ENCODE assay signal across 8 cellular contexts in genomic region chr1:75785320-75785963, GRCh38. TPM values are rescaled to one million over a fixed set of nuclear protein-coding genes. Genes with fewer than 3 reads are reported as not detected.
DNase-seq lines count a peak whose midpoint lies in the region; ATAC-seq and TF ChIP-seq lines count a peak whose summit lies in the region.

No MANE protein-coding gene starts in this region.

- H3K27ac ChIP-seq in SJSA1: peak overlapping the region; percentile 42; the same call in 1 of the 2 replicates
- H3K27ac ChIP-seq in foreskin keratinocyte: peak overlapping the region; percentile 80

- H3K4me1 ChIP-seq in SJSA1 (replicated peaks): peaks cover 26% of the 10 kb centered on the region
- H3K4me1 ChIP-seq in foreskin keratinocyte: peaks cover 12% of the 10 kb centered on the region

- no peak for DNase-seq in SJSA1 (ENCODE audit: low read depth in 1 of 2, low spot score in 2 of 2)
- no peak for DNase-seq in foreskin keratinocyte
- DNase-seq in sciatic nerve (ENCODE audit: low spot score): no peak
- no peak for DNase-seq in OCI-M1 (lab: John Stamatoyannopoulos, UW)
- no peak for DNase-seq in midbrain (lab: John Stamatoyannopoulos, UW)
- no peak for DNase-seq in SKM-1 (lab: John Stamatoyannopoulos, UW; ENCODE audit: unreplicated experiment)

- ATAC-seq in GM18868 (IDR thresholded peaks at IDR 0.05; ENCODE audit: unreplicated experiment) (peak; percentile 29), HG02759 (IDR thresholded peaks at IDR 0.05; ENCODE audit: unreplicated experiment) (peak; percentile 20), foreskin keratinocyte (peak; percentile 54), sciatic nerve (peak; percentile 70)

- H3K4me3 ChIP-seq in SJSA1: peak overlapping the region; percentile 48

- intact Hi-C loops in sciatic nerve (cut with DNase I): no loop called here

- peaks cover 36% of the 10 kb centered on the region for H3K36me3 ChIP-seq in SJSA1

- no peaks in the 10 kb centered on the region for H3K9me3 ChIP-seq in SJSA1 (replicated peaks)

- no peaks in the 10 kb centered on the region for H3K27me3 ChIP-seq in SJSA1 (replicated peaks)
- no peaks in the 10 kb centered on the region for H3K27me3 ChIP-seq in foreskin keratinocyte

- TF ChIP-seq CTCF in foreskin keratinocyte (conservative IDR thresholded peaks at IDR 0.05): no peak

RNA-seq across cellular contexts. Expression of gene RABGGTB, which starts 0.6 kb away (rescaled TPM):
- total RNA-seq in SJSA1 (2014; rRNA removed; shearing (Covaris generic)): 144 and 184 TPM in 2 replicates
- total RNA-seq in foreskin keratinocyte (106 and 124 TPM in 2 replicates), sciatic nerve (57.2 TPM)
- polyA plus RNA-seq in foreskin keratinocyte: 65.7 and 87.8 TPM in 2 replicates

RNA-seq across cellular contexts. Expression of gene MSH4, which starts 11.2 kb away (rescaled TPM):
- total RNA-seq in SJSA1 (2014; rRNA removed; shearing (Covaris generic)): 0.13 TPM in 1 of 2 replicates, not detected in the other
- total RNA-seq in foreskin keratinocyte (0.03 and 0.07 TPM in 2 replicates), sciatic nerve (1.6 TPM)
- not detected in 2 replicates for polyA plus RNA-seq in foreskin keratinocyte

Comparison
In these comparisons a context has a peak if more than half of its experiments do, and no peak if none do; other contexts are left out.
1. ATAC-seq: peak in every context shown above with its lines; median percentile 70 in sciatic nerve; 54 in foreskin keratinocyte; 29 in GM18868; 20 in HG02759.